Comparison of ENCODE assay signal across 2 cellular contexts in genomic region chr19:41229338-41229737, GRCh38. TPM values are rescaled to one million over a fixed set of nuclear protein-coding genes. Genes with fewer than 3 reads are reported as not detected.
"Had no signal": no experiment of that assay in that cellular context is flagged by ENCODE, and none has a peak within 500 bp of the region (broad histone marks: within the 10 kb centered on the region; RNA-seq: fewer than 3 reads in every experiment).

No MANE protein-coding gene starts in this region.

RNA-seq across cellular contexts. Expression of gene CYP2S1, which starts 36.3 kb away (rescaled TPM):
- total RNA-seq: neural crest cell, osteocyte had no signal
